8 cellular contexts compared by ENCODE assay signal in the genomic region with DNA sequence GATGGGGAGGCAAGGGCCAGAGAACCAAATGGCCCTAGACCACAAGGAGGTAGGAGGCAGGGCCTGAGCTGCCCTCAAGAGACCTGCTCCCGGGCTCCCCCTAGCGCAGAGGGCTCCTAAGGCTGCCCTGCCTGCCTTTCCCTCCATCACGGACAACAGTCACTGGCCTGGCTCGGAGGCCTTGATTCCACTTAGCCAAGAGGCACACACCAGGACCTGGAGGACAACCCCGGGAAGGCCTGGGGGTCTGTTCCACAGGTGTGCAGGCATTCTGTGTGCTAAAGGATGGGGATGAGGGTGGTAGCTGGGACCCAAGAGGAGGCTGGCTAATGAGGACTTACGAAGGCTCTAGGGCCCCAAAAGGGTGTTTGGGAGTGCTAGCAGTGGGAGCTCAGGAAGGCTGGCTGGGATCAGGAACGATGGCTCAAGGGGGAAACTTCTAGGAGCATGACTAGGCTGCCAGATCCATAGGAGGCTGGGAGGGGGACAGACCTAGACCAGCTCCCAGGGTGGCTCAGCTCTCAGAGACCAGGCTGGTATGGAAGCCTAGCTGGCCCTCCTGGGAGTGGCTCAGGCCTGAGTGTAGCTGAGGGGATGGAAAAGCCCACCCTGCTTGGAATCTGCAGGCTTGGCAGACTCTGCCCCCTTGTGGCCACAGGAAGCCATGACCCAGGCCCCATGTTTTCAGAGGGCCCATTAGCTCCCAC. TPM values are rescaled to one million over a fixed set of nuclear protein-coding genes. Genes with fewer than 3 reads are reported as not detected.
DNase-seq lines count a peak whose midpoint lies in the region; ATAC-seq, FAIRE-seq and TF ChIP-seq lines count a peak whose summit lies in the region.

No MANE protein-coding gene starts in this region.

- H3K27me3 ChIP-seq in small intestine (ENCODE audit: control insufficient read depth in 2 of 2, insufficient read depth in 2 of 2, low read length in 2 of 2), result peaks cover 0 to 5% of the 10 kb centered on the region in 2 donors

- H3K36me3 ChIP-seq in small intestine (ENCODE audit: control insufficient read depth in 2 of 2, insufficient read depth in 2 of 2, low read length in 2 of 2), result no peaks in the 10 kb centered on the region

- in situ Hi-C loops in astrocyte of the cerebellum (cut with HindIII; ENCODE audit: low sequenced_read_pairs), result no loop called here

- H3K4me3 ChIP-seq in astrocyte of the cerebellum (ENCODE audit: low read depth, low read length) (peak overlapping the region; percentile 39), small intestine (ENCODE audit: low read depth in 1 of 2, low read length in 2 of 2) (no peak overlapping the region), lower leg skin (ENCODE audit: low read depth, poor library complexity, severe bottlenecking) (no peak overlapping the region)

- intact Hi-C loops in lower leg skin (cut with DNase I; ENCODE audit: low total_unique reads), result loop anchor here (5.0 to 10.0 kb wide), 3 partner anchors 110 to 410 kb away; no protein-coding TSS in a partner anchor

- DNase-seq in GM10266 (ENCODE audit: extremely low spot score), result peak; percentile 94
- peak; percentile 67 for DNase-seq in NCI-H1092 (lab: John Stamatoyannopoulos, UW)
- DNase-seq in T follicular helper cell (ENCODE audit: low read depth), result peak; percentile 18
- DNase-seq in astrocyte of the cerebellum (ENCODE audit: low read depth), result peak; percentile 59
- peak; percentile 88 for DNase-seq in iPS DF 4.7 (ENCODE audit: extremely low read depth, low spot score)
- peak; percentile 55 for DNase-seq in small intestine
- no peak for DNase-seq in lower leg skin (ENCODE audit: low spot score in 2 of 2)

- H3K9me3 ChIP-seq in small intestine (ENCODE audit: control insufficient read depth, low read depth), result no peaks in the 10 kb centered on the region

- no peak for TF ChIP-seq POLR2A in lower leg skin (IDR thresholded peaks at IDR 0.05)

- peaks cover 0 to 5% of the 10 kb centered on the region in 2 donors for H3K4me1 ChIP-seq in small intestine (ENCODE audit: control insufficient read depth in 2 of 2, insufficient read depth in 1 of 2, low read depth in 1 of 2, low read length in 1 of 2)

- H3K27ac ChIP-seq in small intestine (ENCODE audit: low read depth in 1 of 2, low read length in 1 of 2), result no peak overlapping the region

- FAIRE-seq in small intestine (lab: Jason Lieb, UNC), result no peak

- peak; percentile 93 for TF ChIP-seq CTCF in GM10266 (IDR thresholded peaks at IDR 0.05; ENCODE audit: control insufficient read depth, insufficient read depth, low read depth, missing control alignments)
- TF ChIP-seq CTCF in astrocyte of the cerebellum (IDR thresholded peaks at IDR 0.05; ENCODE audit: low read depth, low read length, missing control alignments), result peak; percentile 89
- TF ChIP-seq CTCF in lower leg skin (IDR thresholded peaks at IDR 0.05), result peak in 1 of 3 donors; percentile 72

- no peak for ATAC-seq in GM19035 (IDR thresholded peaks at IDR 0.05; ENCODE audit: unreplicated experiment)

- 29 to 35% (median 29%) methylated on average over 6 to 7 of the region's 7 CpGs for WGBS in small intestine, 3 donors
- whole genome bisulfite sequencing in lower leg skin, 2 donors, result 24 to 25% methylated on average over 7 of the region's 7 CpGs

RNA-seq across cellular contexts. Expression of a gene that starts 0.8 kb away (rescaled TPM):
- polyA plus RNA-seq in small intestine, result 1 to 10 TPM in 1 of 3 donors, under 1 TPM in 1, not detected in 1; 0.81 to 1.2 TPM
- total RNA-seq in lower leg skin, result 1 to 10 TPM in 1 of 4 donors, under 1 TPM in 3; 0.63 to 3.6 (median 0.84) TPM

RNA-seq across cellular contexts. Expression of a gene that starts 12.3 kb away (rescaled TPM):
- polyA plus RNA-seq in small intestine, result 10 to 100 TPM; 14.2 to 24.8 (median 19.2) TPM
- 10 to 100 TPM; 14.6 to 24.1 (median 18.2) TPM for total RNA-seq in lower leg skin

RNA-seq across cellular contexts. Expression of a gene that starts 35.4 kb away (rescaled TPM):
- polyA plus RNA-seq in small intestine, result 10 to 100 TPM in 2 of 3 donors, 1 to 10 TPM in 1; 5.8 to 25.2 (median 11.3) TPM
- 10 to 100 TPM; 12.8 to 26.6 (median 17.7) TPM for total RNA-seq in lower leg skin

RNA-seq across cellular contexts. Expression of a gene that starts 40.3 kb away (rescaled TPM):
- 100 to 1,000 TPM; 104 to 245 (median 201) TPM for polyA plus RNA-seq in small intestine
- 100 to 1,000 TPM; 135 to 180 (median 169) TPM for total RNA-seq in lower leg skin

RNA-seq across cellular contexts. Expression of a gene that starts 44.6 kb away (rescaled TPM):
- 10 to 100 TPM in 2 of 3 donors, 1 to 10 TPM in 1; 8.9 to 31.8 (median 20.0) TPM for polyA plus RNA-seq in small intestine
- total RNA-seq in lower leg skin, result 10 to 100 TPM; 21.6 to 50.5 (median 30.3) TPM

Comparison
In these comparisons a context has a peak if more than half of its experiments do, and no peak if none do; other contexts are left out.
1. DNase-seq: peak in GM10266 (single experiment), NCI-H1092 (single experiment), T follicular helper cell (single experiment), astrocyte of the cerebellum (single experiment), iPS DF 4.7 (single experiment) and small intestine (single experiment); none in lower leg skin (0 of 2).